ENCODE assay signal across 1 cellular context in the genomic region with DNA sequence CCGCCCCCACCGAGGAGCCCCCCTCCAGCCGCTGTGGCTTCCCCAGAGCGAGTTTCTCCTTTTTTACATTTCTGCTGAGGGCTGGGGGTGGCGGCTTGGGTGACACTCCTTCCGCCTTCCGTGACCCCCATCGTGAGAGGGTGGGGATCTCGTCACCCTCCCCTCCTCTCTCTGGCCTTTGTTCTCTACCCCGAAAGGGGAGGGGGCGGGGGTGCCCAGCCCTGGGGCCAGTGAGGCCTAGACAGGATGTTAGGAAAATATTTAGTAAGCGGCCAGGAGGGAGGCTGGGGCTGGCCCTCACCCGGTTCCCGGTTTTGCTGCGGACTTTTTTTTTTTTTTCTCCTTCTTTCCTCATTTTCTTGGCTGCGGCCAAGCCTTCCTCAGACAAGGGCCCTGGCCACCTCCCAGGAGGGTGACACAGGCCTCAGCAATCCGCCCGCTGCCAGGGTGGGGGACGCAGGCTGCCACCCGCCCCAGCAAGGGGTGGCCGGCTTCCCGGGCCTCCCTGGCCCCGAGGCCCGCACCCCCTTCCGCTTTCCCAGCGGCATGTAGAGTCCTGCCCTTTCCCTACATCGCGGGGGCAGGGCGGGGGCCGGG.
TF ChIP-seq lines count a peak whose summit lies in the region.

No MANE protein-coding gene starts in this region.

TF ChIP-seq in K562, 482 proteins besides CTCF, POLR2A, EP300 and RAD21 (continued from another document and continues in another):
- TF ChIP-seq ETV1 (tag; conservative IDR thresholded peaks at IDR 0.05; ENCODE audit: low read depth), result no peak
- no peak for TF ChIP-seq BCL6 (CRISPR knock-in tag; IDR thresholded peaks at IDR 0.05)
- no peak for TF ChIP-seq ZNF830 (CRISPR knock-in tag; IDR thresholded peaks at IDR 0.05)
- TF ChIP-seq JUNB (CRISPR knock-in tag; conservative IDR thresholded peaks at IDR 0.05), result no peak
- no peak for TF ChIP-seq MCM2 (IDR thresholded peaks at IDR 0.05; ENCODE audit: low read depth)
- no peak for TF ChIP-seq TEAD1 (CRISPR knock-in tag; IDR thresholded peaks at IDR 0.05)
- TF ChIP-seq CTBP1 (IDR thresholded peaks at IDR 0.05; ENCODE audit: borderline replicate concordance), result no peak
- TF ChIP-seq, protein P1, sequence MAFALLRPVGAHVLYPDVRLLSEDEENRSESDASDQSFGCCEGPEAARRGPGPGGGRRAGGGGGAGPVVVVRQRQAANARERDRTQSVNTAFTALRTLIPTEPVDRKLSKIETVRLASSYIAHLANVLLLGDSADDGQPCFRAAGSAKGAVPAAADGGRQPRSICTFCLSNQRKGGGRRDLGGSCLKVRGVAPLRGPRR (CRISPR knock-in tag; IDR thresholded peaks at IDR 0.05), result no peak
- TF ChIP-seq, protein P2, sequence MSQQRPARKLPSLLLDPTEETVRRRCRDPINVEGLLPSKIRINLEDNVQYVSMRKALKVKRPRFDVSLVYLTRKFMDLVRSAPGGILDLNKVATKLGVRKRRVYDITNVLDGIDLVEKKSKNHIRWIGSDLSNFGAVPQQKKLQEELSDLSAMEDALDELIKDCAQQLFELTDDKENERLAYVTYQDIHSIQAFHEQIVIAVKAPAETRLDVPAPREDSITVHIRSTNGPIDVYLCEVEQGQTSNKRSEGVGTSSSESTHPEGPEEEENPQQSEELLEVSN (IDR thresholded peaks at IDR 0.05; ENCODE audit: borderline replicate concordance in 1 of 2, extremely low read depth in 1 of 2, insufficient read depth in 1 of 2, insufficient read length in 1 of 2, low read depth in 1 of 2, low read length in 1 of 2, poor library complexity in 1 of 2, severe bottlenecking in 1 of 2), result no peak
- no peak for TF ChIP-seq DACH1 (IDR thresholded peaks at IDR 0.05; ENCODE audit: partially characterized antibody)
- no peak for TF ChIP-seq HNRNPUL1 (IDR thresholded peaks at IDR 0.05; ENCODE audit: low read length)
- TF ChIP-seq ZNF184 (CRISPR knock-in tag; IDR thresholded peaks at IDR 0.05), result no peak
- TF ChIP-seq, protein P3, sequence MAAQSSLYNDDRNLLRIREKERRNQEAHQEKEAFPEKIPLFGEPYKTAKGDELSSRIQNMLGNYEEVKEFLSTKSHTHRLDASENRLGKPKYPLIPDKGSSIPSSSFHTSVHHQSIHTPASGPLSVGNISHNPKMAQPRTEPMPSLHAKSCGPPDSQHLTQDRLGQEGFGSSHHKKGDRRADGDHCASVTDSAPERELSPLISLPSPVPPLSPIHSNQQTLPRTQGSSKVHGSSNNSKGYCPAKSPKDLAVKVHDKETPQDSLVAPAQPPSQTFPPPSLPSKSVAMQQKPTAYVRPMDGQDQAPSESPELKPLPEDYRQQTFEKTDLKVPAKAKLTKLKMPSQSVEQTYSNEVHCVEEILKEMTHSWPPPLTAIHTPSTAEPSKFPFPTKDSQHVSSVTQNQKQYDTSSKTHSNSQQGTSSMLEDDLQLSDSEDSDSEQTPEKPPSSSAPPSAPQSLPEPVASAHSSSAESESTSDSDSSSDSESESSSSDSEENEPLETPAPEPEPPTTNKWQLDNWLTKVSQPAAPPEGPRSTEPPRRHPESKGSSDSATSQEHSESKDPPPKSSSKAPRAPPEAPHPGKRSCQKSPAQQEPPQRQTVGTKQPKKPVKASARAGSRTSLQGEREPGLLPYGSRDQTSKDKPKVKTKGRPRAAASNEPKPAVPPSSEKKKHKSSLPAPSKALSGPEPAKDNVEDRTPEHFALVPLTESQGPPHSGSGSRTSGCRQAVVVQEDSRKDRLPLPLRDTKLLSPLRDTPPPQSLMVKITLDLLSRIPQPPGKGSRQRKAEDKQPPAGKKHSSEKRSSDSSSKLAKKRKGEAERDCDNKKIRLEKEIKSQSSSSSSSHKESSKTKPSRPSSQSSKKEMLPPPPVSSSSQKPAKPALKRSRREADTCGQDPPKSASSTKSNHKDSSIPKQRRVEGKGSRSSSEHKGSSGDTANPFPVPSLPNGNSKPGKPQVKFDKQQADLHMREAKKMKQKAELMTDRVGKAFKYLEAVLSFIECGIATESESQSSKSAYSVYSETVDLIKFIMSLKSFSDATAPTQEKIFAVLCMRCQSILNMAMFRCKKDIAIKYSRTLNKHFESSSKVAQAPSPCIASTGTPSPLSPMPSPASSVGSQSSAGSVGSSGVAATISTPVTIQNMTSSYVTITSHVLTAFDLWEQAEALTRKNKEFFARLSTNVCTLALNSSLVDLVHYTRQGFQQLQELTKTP (IDR thresholded peaks at IDR 0.05; ENCODE audit: low read depth in 1 of 2, partially characterized antibody in 2 of 2), result peak in 1 of 2 experiments; percentile 57
- TF ChIP-seq YBX1 (IDR thresholded peaks at IDR 0.05), result no peak
- TF ChIP-seq, protein P4, sequence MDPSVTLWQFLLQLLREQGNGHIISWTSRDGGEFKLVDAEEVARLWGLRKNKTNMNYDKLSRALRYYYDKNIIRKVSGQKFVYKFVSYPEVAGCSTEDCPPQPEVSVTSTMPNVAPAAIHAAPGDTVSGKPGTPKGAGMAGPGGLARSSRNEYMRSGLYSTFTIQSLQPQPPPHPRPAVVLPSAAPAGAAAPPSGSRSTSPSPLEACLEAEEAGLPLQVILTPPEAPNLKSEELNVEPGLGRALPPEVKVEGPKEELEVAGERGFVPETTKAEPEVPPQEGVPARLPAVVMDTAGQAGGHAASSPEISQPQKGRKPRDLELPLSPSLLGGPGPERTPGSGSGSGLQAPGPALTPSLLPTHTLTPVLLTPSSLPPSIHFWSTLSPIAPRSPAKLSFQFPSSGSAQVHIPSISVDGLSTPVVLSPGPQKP (CRISPR knock-in tag; IDR thresholded peaks at IDR 0.05), result no peak
- no peak for TF ChIP-seq PYGO2 (tag; IDR thresholded peaks at IDR 0.05)
- TF ChIP-seq ZC3H4 (CRISPR knock-in tag; IDR thresholded peaks at IDR 0.05; ENCODE audit: borderline replicate concordance), result no peak
- no peak for TF ChIP-seq CHCHD3 (CRISPR knock-in tag; IDR thresholded peaks at IDR 0.05)
- TF ChIP-seq PHF8 (IDR thresholded peaks at IDR 0.05; ENCODE audit: borderline replicate concordance, low read length), result no peak
- TF ChIP-seq EGR1 (conservative IDR thresholded peaks at IDR 0.05), result peak; percentile 48; the same call in 1 of the 2 replicates
- TF ChIP-seq, protein P5, sequence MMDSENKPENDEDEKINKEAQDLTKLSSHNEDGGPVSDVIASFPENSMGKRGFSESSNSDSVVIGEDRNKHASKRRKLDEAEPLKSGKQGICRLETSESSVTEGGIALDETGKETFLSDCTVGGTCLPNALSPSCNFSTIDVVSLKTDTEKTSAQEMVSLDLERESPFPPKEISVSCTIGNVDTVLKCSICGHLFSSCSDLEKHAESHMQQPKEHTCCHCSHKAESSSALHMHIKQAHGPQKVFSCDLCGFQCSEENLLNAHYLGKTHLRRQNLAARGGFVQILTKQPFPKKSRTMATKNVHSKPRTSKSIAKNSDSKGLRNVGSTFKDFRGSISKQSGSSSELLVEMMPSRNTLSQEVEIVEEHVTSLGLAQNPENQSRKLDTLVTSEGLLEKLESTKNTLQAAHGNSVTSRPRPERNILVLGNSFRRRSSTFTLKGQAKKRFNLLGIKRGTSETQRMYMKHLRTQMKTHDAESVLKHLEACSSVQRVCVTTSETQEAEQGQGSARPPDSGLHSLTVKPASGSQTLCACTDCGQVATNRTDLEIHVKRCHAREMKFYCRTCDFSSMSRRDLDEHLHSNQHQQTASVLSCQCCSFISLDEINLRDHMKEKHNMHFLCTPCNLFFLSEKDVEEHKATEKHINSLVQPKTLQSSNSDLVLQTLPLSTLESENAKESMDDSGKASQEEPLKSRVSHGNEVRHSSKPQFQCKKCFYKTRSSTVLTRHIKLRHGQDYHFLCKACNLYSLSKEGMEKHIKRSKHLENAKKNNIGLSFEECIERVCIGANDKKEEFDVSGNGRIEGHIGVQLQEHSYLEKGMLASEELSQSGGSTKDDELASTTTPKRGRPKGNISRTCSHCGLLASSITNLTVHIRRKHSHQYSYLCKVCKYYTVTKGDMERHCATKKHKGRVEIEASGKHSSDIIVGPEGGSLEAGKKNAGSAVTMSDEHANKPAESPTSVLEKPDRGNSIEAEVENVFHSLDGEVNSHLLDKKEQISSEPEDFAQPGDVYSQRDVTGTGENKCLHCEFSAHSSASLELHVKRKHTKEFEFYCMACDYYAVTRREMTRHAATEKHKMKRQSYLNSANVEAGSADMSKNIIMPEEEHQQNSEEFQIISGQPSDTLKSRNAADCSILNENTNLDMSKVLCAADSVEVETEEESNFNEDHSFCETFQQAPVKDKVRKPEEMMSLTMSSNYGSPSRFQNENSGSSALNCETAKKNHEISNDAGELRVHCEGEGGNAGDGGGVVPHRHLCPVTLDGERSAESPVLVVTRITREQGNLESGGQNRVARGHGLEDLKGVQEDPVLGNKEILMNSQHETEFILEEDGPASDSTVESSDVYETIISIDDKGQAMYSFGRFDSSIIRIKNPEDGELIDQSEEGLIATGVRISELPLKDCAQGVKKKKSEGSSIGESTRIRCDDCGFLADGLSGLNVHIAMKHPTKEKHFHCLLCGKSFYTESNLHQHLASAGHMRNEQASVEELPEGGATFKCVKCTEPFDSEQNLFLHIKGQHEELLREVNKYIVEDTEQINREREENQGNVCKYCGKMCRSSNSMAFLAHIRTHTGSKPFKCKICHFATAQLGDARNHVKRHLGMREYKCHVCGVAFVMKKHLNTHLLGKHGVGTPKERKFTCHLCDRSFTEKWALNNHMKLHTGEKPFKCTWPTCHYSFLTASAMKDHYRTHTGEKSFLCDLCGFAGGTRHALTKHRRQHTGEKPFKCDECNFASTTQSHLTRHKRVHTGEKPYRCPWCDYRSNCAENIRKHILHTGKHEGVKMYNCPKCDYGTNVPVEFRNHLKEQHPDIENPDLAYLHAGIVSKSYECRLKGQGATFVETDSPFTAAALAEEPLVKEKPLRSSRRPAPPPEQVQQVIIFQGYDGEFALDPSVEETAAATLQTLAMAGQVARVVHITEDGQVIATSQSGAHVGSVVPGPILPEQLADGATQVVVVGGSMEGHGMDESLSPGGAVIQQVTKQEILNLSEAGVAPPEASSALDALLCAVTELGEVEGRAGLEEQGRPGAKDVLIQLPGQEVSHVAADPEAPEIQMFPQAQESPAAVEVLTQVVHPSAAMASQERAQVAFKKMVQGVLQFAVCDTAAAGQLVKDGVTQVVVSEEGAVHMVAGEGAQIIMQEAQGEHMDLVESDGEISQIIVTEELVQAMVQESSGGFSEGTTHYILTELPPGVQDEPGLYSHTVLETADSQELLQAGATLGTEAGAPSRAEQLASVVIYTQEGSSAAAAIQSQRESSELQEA (IDR thresholded peaks at IDR 0.05; ENCODE audit: low read depth), result no peak
- TF ChIP-seq, protein P6, sequence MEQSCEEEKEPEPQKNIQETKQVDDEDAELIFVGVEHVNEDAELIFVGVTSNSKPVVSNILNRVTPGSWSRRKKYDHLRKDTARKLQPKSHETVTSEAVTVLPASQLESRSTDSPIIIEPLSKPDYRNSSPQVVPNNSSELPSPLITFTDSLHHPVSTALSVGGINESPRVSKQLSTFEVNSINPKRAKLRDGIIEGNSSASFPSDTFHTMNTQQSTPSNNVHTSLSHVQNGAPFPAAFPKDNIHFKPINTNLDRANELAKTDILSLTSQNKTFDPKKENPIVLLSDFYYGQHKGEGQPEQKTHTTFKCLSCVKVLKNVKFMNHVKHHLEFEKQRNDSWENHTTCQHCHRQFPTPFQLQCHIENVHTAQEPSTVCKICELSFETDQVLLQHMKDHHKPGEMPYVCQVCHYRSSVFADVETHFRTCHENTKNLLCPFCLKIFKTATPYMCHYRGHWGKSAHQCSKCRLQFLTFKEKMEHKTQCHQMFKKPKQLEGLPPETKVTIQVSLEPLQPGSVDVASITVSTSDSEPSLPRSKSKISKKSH (CRISPR knock-in tag; IDR thresholded peaks at IDR 0.05), result no peak
- TF ChIP-seq, protein P7, sequence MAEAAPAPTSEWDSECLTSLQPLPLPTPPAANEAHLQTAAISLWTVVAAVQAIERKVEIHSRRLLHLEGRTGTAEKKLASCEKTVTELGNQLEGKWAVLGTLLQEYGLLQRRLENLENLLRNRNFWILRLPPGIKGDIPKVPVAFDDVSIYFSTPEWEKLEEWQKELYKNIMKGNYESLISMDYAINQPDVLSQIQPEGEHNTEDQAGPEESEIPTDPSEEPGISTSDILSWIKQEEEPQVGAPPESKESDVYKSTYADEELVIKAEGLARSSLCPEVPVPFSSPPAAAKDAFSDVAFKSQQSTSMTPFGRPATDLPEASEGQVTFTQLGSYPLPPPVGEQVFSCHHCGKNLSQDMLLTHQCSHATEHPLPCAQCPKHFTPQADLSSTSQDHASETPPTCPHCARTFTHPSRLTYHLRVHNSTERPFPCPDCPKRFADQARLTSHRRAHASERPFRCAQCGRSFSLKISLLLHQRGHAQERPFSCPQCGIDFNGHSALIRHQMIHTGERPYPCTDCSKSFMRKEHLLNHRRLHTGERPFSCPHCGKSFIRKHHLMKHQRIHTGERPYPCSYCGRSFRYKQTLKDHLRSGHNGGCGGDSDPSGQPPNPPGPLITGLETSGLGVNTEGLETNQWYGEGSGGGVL (CRISPR knock-in tag; IDR thresholded peaks at IDR 0.05), result no peak
- TF ChIP-seq, protein P8, sequence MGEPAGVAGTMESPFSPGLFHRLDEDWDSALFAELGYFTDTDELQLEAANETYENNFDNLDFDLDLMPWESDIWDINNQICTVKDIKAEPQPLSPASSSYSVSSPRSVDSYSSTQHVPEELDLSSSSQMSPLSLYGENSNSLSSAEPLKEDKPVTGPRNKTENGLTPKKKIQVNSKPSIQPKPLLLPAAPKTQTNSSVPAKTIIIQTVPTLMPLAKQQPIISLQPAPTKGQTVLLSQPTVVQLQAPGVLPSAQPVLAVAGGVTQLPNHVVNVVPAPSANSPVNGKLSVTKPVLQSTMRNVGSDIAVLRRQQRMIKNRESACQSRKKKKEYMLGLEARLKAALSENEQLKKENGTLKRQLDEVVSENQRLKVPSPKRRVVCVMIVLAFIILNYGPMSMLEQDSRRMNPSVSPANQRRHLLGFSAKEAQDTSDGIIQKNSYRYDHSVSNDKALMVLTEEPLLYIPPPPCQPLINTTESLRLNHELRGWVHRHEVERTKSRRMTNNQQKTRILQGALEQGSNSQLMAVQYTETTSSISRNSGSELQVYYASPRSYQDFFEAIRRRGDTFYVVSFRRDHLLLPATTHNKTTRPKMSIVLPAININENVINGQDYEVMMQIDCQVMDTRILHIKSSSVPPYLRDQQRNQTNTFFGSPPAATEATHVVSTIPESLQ (CRISPR knock-in tag; IDR thresholded peaks at IDR 0.05), result no peak
- TF ChIP-seq NBN (IDR thresholded peaks at IDR 0.05; ENCODE audit: low read depth), result no peak
- no peak for TF ChIP-seq POLR2AphosphoS5 (IDR thresholded peaks at IDR 0.05; ENCODE audit: control insufficient read depth, insufficient read depth, low read depth, low read length)
- TF ChIP-seq TFAM (CRISPR knock-in tag; conservative IDR thresholded peaks at IDR 0.05), result no peak
- no peak for TF ChIP-seq SMARCC2 (IDR thresholded peaks at IDR 0.05; ENCODE audit: low read depth)
- no peak for TF ChIP-seq SMARCB1 (IDR thresholded peaks at IDR 0.05; ENCODE audit: insufficient read length, low read depth)
- TF ChIP-seq BHLHE40 (IDR thresholded peaks at IDR 0.05; ENCODE audit: low read length), result no peak
- TF ChIP-seq ASH1L (IDR thresholded peaks at IDR 0.05; ENCODE audit: borderline replicate concordance, low read depth, partially characterized antibody), result no peak
